In the genomic region with DNA sequence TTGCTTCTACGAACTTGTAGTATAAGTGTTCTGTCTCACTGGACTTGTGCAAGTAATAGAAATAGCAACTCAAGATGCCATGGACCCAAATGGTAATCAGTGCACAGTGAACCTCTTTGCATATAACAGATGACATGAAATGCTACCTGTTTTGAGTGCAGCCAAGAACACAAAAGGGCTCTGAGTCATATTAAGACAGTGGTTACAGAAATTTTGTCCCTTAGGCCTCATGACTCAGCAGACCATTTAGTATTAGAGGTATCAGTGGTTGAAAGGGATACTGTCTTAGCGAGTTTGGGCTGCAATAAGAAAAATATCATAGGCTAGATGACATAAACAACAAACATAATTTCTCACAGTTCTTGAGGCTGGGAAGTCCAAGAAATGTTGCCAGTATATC, we compare ENCODE assay signal across 11 cellular contexts.
A peak's percentile ranks its signal among the peaks of the same experiment; 100 is the strongest.
DNase-seq lines count a peak whose midpoint lies in the region; ATAC-seq and TF ChIP-seq lines count a peak whose summit lies in the region.
"Had no signal": no experiment of that assay in that cellular context is flagged by ENCODE, and none has a peak within 500 bp of the region (broad histone marks: within the 10 kb centered on the region; RNA-seq: fewer than 3 reads in every experiment).

No MANE protein-coding gene starts in this region.

- H3K27ac ChIP-seq in adrenal gland: no peak overlapping the region
- no peak overlapping the region for H3K27ac ChIP-seq in thyroid gland

- H3K9me3 ChIP-seq in adrenal gland (replicated peaks in 1 of 3) (no peaks in the 10 kb centered on the region), thyroid gland (no peaks in the 10 kb centered on the region)

- no peak overlapping the region for H3K4me3 ChIP-seq in adrenal gland
- no peak overlapping the region for H3K4me3 ChIP-seq in thyroid gland (replicated peaks in 1 of 3)

- no peaks in the 10 kb centered on the region for H3K27me3 ChIP-seq in adrenal gland
- no peaks in the 10 kb centered on the region for H3K27me3 ChIP-seq in thyroid gland

- no peak for TF ChIP-seq CTCF in GM10266 (IDR thresholded peaks at IDR 0.05; ENCODE audit: control insufficient read depth, insufficient read depth, low read depth, missing control alignments)
- no peak for TF ChIP-seq CTCF in adrenal gland (IDR thresholded peaks at IDR 0.05)
- no peak for TF ChIP-seq CTCF in thyroid gland (IDR thresholded peaks at IDR 0.05)

- H3K9me3 Mint-ChIP-seq in activated T-cell treated with anti-CD3 and anti-CD28 coated beads, Interleukin-2, amount 50 U/mL, for 4 hours: peaks cover 12% of the 10 kb centered on the region

- H3K36me3 ChIP-seq in adrenal gland (replicated peaks in 1 of 2) (no peaks in the 10 kb centered on the region), thyroid gland (no peaks in the 10 kb centered on the region)

- H3K27me3 Mint-ChIP-seq in activated T-cell treated with anti-CD3 and anti-CD28 coated beads, Interleukin-2, amount 50 U/mL, for 4 hours (ENCODE audit: low read depth): no peaks in the 10 kb centered on the region
- H3K27me3 Mint-ChIP-seq: central memory CD8-positive, alpha-beta T cell; stimulated activated memory B cell treated with anti-CD40 and anti-IgM and Interleukin-4, amounts not matched to agents 10 μg/mL and 1 μg/mL and 100 μg/mL, for 72 hours had no signal

- WGBS in adrenal gland, 4 donors: 68 to 84% (median 79%) methylated on average over 2 of the region's 2 CpGs
- 88 to 90% methylated on average over 2 of the region's 2 CpGs for WGBS in thyroid gland, 2 donors

- intact Hi-C loops in adrenal gland (cut with DNase I): no loop called here
- intact Hi-C loops in thyroid gland (cut with DNase I): no loop called here

- ATAC-seq in GM19463 (IDR thresholded peaks at IDR 0.05; ENCODE audit: unreplicated experiment) (peak; percentile 86), HG02970 (IDR thresholded peaks at IDR 0.05; ENCODE audit: low FRiP score, unreplicated experiment) (peak; percentile 68)
- no peak for ATAC-seq in activated T-cell treated with anti-CD3 and anti-CD28 coated beads, Interleukin-2, amount 50 U/mL, for 4 hours
- ATAC-seq: stimulated activated memory B cell treated with anti-CD40 and anti-IgM and Interleukin-4, amounts not matched to agents 10 μg/mL and 1 μg/mL and 100 μg/mL, for 72 hours had no signal

- no peaks in the 10 kb centered on the region for H3K36me3 Mint-ChIP-seq in activated T-cell treated with anti-CD3 and anti-CD28 coated beads, Interleukin-2, amount 50 U/mL, for 4 hours (ENCODE audit: insufficient read depth)
- H3K36me3 Mint-ChIP-seq: stimulated activated memory B cell treated with anti-CD40 and anti-IgM and Interleukin-4, amounts not matched to agents 10 μg/mL and 1 μg/mL and 100 μg/mL, for 72 hours had no signal

- peak; percentile 10 for DNase-seq in GM10266 (ENCODE audit: extremely low spot score)
- DNase-seq in M059J (ENCODE audit: low read depth): peak; percentile 6
- no peak for DNase-seq in activated T-cell treated with anti-CD3 and anti-CD28 coated beads, Interleukin-2, amount 50 U/mL, for 4 hours
- no peak for DNase-seq in adrenal gland
- DNase-seq in thyroid gland: no peak
- DNase-seq in DMS79 treated with DMSO at 0.1 percent for 48 hours (lab: John Stamatoyannopoulos, UW): no peak
- DNase-seq: activated T-cell treated with anti-CD3 and anti-CD28 coated beads, Interleukin-2, amount 50 U/mL, for 48 hours had no signal

- no peak for TF ChIP-seq POLR2A in adrenal gland (IDR thresholded peaks at IDR 0.05)
- TF ChIP-seq POLR2A in thyroid gland (IDR thresholded peaks at IDR 0.05): no peak

- H3K4me1 Mint-ChIP-seq in activated T-cell treated with anti-CD3 and anti-CD28 coated beads, Interleukin-2, amount 50 U/mL, for 4 hours (ENCODE audit: low read depth): no peaks in the 10 kb centered on the region
- H3K4me1 Mint-ChIP-seq: central memory CD8-positive, alpha-beta T cell; stimulated activated memory B cell treated with anti-CD40 and anti-IgM and Interleukin-4, amounts not matched to agents 10 μg/mL and 1 μg/mL and 100 μg/mL, for 72 hours had no signal

- no peak overlapping the region for H3K4me3 Mint-ChIP-seq in activated T-cell treated with anti-CD3 and anti-CD28 coated beads, Interleukin-2, amount 50 U/mL, for 4 hours
- H3K4me3 Mint-ChIP-seq: central memory CD8-positive, alpha-beta T cell; stimulated activated memory B cell treated with anti-CD40 and anti-IgM and Interleukin-4, amounts not matched to agents 10 μg/mL and 1 μg/mL and 100 μg/mL, for 72 hours had no signal

- H3K4me1 ChIP-seq in adrenal gland (replicated peaks in 1 of 2) (no peaks in the 10 kb centered on the region), thyroid gland (no peaks in the 10 kb centered on the region)

Comparison
In these comparisons a context has a peak if more than half of its experiments do, and no peak if none do; other contexts are left out.
1. DNase-seq: peak in GM10266 (single experiment) and M059J (single experiment); none in activated T-cell treated with anti-CD3 and anti-CD28 coated beads, Interleukin-2, amount 50 U/mL, for 4 hours (single experiment), adrenal gland (0 of 7), thyroid gland (0 of 2) and DMS79 treated with DMSO at 0.1 percent for 48 hours (single experiment).
2. ATAC-seq: peak in GM19463 (single experiment) and HG02970 (single experiment); none in activated T-cell treated with anti-CD3 and anti-CD28 coated beads, Interleukin-2, amount 50 U/mL, for 4 hours (0 of 2).